In the genomic region with DNA sequence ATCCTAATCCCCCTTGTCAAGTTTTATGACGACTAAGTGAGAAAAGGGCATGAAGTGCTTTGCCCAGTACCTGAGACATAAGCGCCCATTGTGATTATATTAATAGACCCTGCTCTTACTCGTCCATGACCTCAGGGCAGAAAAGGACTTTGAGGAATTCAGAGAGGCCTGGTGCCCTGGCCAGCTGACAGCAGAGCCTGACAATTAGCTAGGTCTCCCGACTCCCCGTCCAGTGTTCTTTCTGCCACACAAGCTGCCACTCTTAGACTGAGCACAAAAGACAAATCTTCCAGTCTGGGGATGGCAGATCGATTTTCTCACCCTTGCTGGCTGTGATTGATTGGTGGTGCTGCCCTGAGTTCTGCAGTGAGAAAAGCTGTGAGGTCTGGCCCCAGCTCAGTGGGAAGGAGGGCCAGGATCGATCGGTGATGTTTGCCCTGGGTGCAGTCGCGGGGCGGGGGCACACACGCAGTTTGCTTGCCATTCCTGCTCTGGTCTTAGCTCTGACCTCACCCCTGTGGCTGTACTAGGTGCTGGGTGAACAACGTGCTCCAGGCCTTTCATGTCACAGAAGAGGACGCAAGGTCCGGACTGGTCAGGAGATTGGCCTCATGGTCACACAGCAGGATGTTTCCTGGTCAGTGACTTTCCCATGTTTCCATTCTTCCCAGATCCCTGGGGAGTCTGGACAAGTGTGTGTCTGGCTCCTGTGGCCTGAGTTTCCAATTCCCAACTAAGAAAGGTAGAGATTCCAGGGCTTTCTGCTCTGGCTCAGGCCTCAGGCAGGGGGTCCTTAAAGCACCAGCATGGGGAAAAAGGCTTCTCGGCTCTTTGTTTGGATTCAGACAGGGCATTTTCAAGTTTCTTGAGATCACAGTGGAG, we compare ENCODE assay signal across 11 cellular contexts.
DNase-seq lines count a peak whose midpoint lies in the region; FAIRE-seq and TF ChIP-seq lines count a peak whose summit lies in the region.
"Had no signal": no experiment of that assay in that cellular context is flagged by ENCODE, and none has a peak within 500 bp of the region (broad histone marks: within the 10 kb centered on the region; RNA-seq: fewer than 3 reads in every experiment).

No MANE protein-coding gene starts in this region.

- H3K79me2 ChIP-seq in H1 (ENCODE audit: control insufficient read depth in 1 of 2, insufficient read depth in 2 of 2, low read length in 2 of 2): no peaks in the 10 kb centered on the region

- H3K56ac ChIP-seq in H1 (replicated peaks; ENCODE audit: insufficient read length, low read depth, low read length): no peak overlapping the region

- intact Hi-C loops in prostate gland (cut with DNase I): no loop called here

- H3K23ac ChIP-seq in H1 (ENCODE audit: insufficient read length): no peak overlapping the region

- H3K36me3 ChIP-seq in HUES6 (ENCODE audit: control insufficient read depth, insufficient read depth, low read length) (no peaks in the 10 kb centered on the region), H1 (ENCODE audit: control insufficient read depth in 2 of 4, insufficient read depth in 4 of 4, low read length in 3 of 4) (no peaks in the 10 kb centered on the region), prostate gland (no peaks in the 10 kb centered on the region)
- H3K36me3 ChIP-seq: adrenal gland, HAP-1 had no signal

- no peak overlapping the region for H4K8ac ChIP-seq in H1 (ENCODE audit: extremely low read depth, insufficient read depth, low read length)

- TF ChIP-seq RAD21 in H1 (IDR thresholded peaks at IDR 0.05 in 1 of 2, conservative IDR thresholded peaks at IDR 0.05 in 1 of 2; ENCODE audit: low read depth in 2 of 2, low read length in 2 of 2): no peak

- no peak overlapping the region for H2BK120ac ChIP-seq in H1 (replicated peaks; ENCODE audit: low read depth, low read length)

- no peaks in the 10 kb centered on the region for H3K27me3 ChIP-seq in HUES6 (ENCODE audit: control insufficient read depth, insufficient read depth, low read length)
- no peaks in the 10 kb centered on the region for H3K27me3 ChIP-seq in H1 (replicated peaks in 1 of 4; ENCODE audit: control insufficient read depth in 3 of 4, extremely low read depth in 1 of 4, insufficient read depth in 3 of 4, low read length in 3 of 4)
- no peaks in the 10 kb centered on the region for H3K27me3 ChIP-seq in prostate gland (replicated peaks; ENCODE audit: insufficient read depth)
- H3K27me3 ChIP-seq: adrenal gland had no signal

- H3K4me1 ChIP-seq in HUES6 (ENCODE audit: control insufficient read depth, insufficient read depth, low read length): peaks cover 17% of the 10 kb centered on the region; the same call in 1 of the 2 replicates
- peaks cover 3 to 6% (median 4%) of the 10 kb centered on the region in 4 experiments for H3K4me1 ChIP-seq in H1 (replicated peaks in 1 of 4; ENCODE audit: control insufficient read depth in 3 of 4, insufficient read depth in 4 of 4, low read length in 3 of 4)
- H3K4me1 ChIP-seq in prostate gland (replicated peaks): no peaks in the 10 kb centered on the region
- H3K4me1 ChIP-seq: HAP-1 had no signal

- no peak overlapping the region for H2BK5ac ChIP-seq in H1 (ENCODE audit: low read depth, low read length)

- no peak overlapping the region for H3K27ac ChIP-seq in HUES6 (ENCODE audit: low read depth, low read length)
- no peak overlapping the region for H3K27ac ChIP-seq in H1 (ENCODE audit: low read depth, low read length)
- H3K27ac ChIP-seq in prostate gland: no peak overlapping the region

- TF ChIP-seq POLR2A in H1 (IDR thresholded peaks at IDR 0.05; ENCODE audit: control extremely low read depth in 1 of 2, low read depth in 2 of 2, low read length in 2 of 2) (no peak), prostate gland (IDR thresholded peaks at IDR 0.05) (no peak)

- no peak overlapping the region for H2BK12ac ChIP-seq in H1 (ENCODE audit: low read depth, low read length)

- H3K4ac ChIP-seq in H1 (replicated peaks; ENCODE audit: insufficient read length, low read depth, low read length): no peak overlapping the region

- TF ChIP-seq CTCF in H1 (IDR thresholded peaks at IDR 0.05; ENCODE audit: control extremely low read depth in 1 of 3, insufficient read depth in 1 of 3, low read depth in 1 of 3, low read length in 3 of 3) (no peak), prostate gland (IDR thresholded peaks at IDR 0.05) (no peak)

- H3K14ac ChIP-seq in H1 (ENCODE audit: insufficient read length): no peak overlapping the region

- H2AFZ ChIP-seq in H1 (ENCODE audit: low read length): peak overlapping the region; percentile 36; the same call in 1 of the 2 replicates

- H4K5ac ChIP-seq in H1 (ENCODE audit: insufficient read length, low read depth, low read length): no peak overlapping the region

- H2AK5ac ChIP-seq in H1 (ENCODE audit: low read depth, low read length): no peak overlapping the region

- no peak for DNase-seq in H1 (ENCODE audit: low read depth in 1 of 2, low spot score in 2 of 2)
- peak; percentile 24 to 44 for DNase-seq in lung microvascular endothelial cell (ENCODE audit: low read depth in 2 of 2)
- peak; percentile 72 for DNase-seq in retina
- no peak for DNase-seq in AG08395 (ENCODE audit: low spot score)
- DNase-seq in prostate gland (ENCODE audit: low spot score): no peak
- no peak for DNase-seq in NCI-H524 (lab: John Stamatoyannopoulos, UW)
- DNase-seq in activated CD4-positive, alpha-beta T cell treated with anti-CD3 and anti-CD28 coated beads for 1 hour: no peak
- DNase-seq: activated B cell treated with CpG ODN at 0.5 μM for 24 hours had no signal

- no peaks in the 10 kb centered on the region for H3K79me1 ChIP-seq in H1 (ENCODE audit: low read depth, low read length)

- no peak overlapping the region for H4K91ac ChIP-seq in H1 (replicated peaks; ENCODE audit: insufficient read length, low read length)

- no peaks in the 10 kb centered on the region for H4K20me1 ChIP-seq in H1 (replicated peaks in 1 of 2; ENCODE audit: control insufficient read depth in 1 of 2, insufficient read depth in 2 of 2, low read length in 2 of 2)

- H3K18ac ChIP-seq in H1 (ENCODE audit: extremely low read depth, low read length): no peak overlapping the region; the same call in 1 of the 2 replicates

- no peak for FAIRE-seq in H1 (lab: Jason Lieb, UNC)

- peaks cover 5% of the 10 kb centered on the region; the same call in 1 of the 2 replicates for H3K9me3 ChIP-seq in HUES6 (ENCODE audit: control insufficient read depth, insufficient read depth, low read depth, low read length)
- H3K9me3 ChIP-seq in H1 (ENCODE audit: insufficient read depth in 2 of 2, low read depth in 1 of 2, low read length in 1 of 2): no peaks in the 10 kb centered on the region
- H3K9me3 ChIP-seq in prostate gland: no peaks in the 10 kb centered on the region
- H3K9me3 ChIP-seq: adrenal gland, HAP-1 had no signal

- H2BK15ac ChIP-seq in H1 (ENCODE audit: low read length): no peak overlapping the region

- no peaks in the 10 kb centered on the region; the same call in 1 of the 2 replicates for H3K23me2 ChIP-seq in H1 (ENCODE audit: low read depth, low read length)

- H3K4me2 ChIP-seq in H1 (ENCODE audit: insufficient read depth in 1 of 2, low read depth in 2 of 2, low read length in 2 of 2): peak overlapping the region in 1 of 2 experiments; percentile 11; a peak in 1 of 4 replicates

- peak overlapping the region; percentile 7 for H3K9ac ChIP-seq in HUES6 (ENCODE audit: low read length)
- no peak overlapping the region for H3K9ac ChIP-seq in H1 (replicated peaks in 1 of 4; ENCODE audit: extremely low read depth in 1 of 4, low read depth in 3 of 4, low read length in 3 of 4)

- H2BK20ac ChIP-seq in H1 (ENCODE audit: low read length): no peak overlapping the region

- POLR2A ChIA-PET in H1 (lab: Charles Lee; ENCODE audit: partially characterized antibody): interaction anchor here (0.7 to 0.8 kb wide), 3 partner anchors 17 to 70 kb away, joined by 3 read pairs; no protein-coding TSS in a partner anchor

- H3K4me3 ChIP-seq in HUES6 (ENCODE audit: low read depth, low read length) (no peak overlapping the region), H1 (ENCODE audit: extremely low read depth in 1 of 4, insufficient read depth in 2 of 4, low read depth in 3 of 4, low read length in 4 of 4) (no peak overlapping the region), prostate gland (no peak overlapping the region)
- H3K4me3 ChIP-seq: adrenal gland, HAP-1 had no signal

- WGBS in H1 (ENCODE audit: extremely low coverage in 1 of 2, insufficient coverage in 1 of 2, insufficient read length in 1 of 2, insufficient replicate concordance in 2 of 2, low coverage in 1 of 2, low lambda C conversion rate in 2 of 2, missing lambda C conversion rate in 1 of 2), 2 experiments: 78% methylated on average over 13 of the region's 16 CpGs; no CpG with 5 or more reads in 1 of the 2 experiments
- 77% methylated on average over 16 of the region's 16 CpGs for WGBS in prostate gland

- CTCF ChIA-PET in H1 (lab: Charles Lee; ENCODE audit: partially characterized antibody): interaction anchor here (1.2 kb wide), 1 partner anchor 20 kb away, joined by 3 read pairs; no protein-coding TSS in a partner anchor

- no peak for TF ChIP-seq EP300 in H1 (IDR thresholded peaks at IDR 0.05; ENCODE audit: borderline replicate concordance in 1 of 2, low read depth in 2 of 2, low read length in 2 of 2)

TF ChIP-seq in H1, 55 proteins besides CTCF, POLR2A, EP300 and RAD21:
- no peak for TF ChIP-seq TBP (IDR thresholded peaks at IDR 0.05; ENCODE audit: low read depth, low read length)
- no peak for TF ChIP-seq SIRT6 (IDR thresholded peaks at IDR 0.05; ENCODE audit: low read length)
- no peak for TF ChIP-seq GTF2F1 (IDR thresholded peaks at IDR 0.05; ENCODE audit: borderline replicate concordance, low read depth, low read length)
- no peak for TF ChIP-seq JUND (IDR thresholded peaks at IDR 0.05; ENCODE audit: low read length)
- no peak for TF ChIP-seq SIN3A (conservative IDR thresholded peaks at IDR 0.05 in 1 of 2, IDR thresholded peaks at IDR 0.05 in 1 of 2; ENCODE audit: low read depth in 1 of 2, low read length in 2 of 2)
- TF ChIP-seq CREB1 (IDR thresholded peaks at IDR 0.05): no peak
- TF ChIP-seq CBX5 (IDR thresholded peaks at IDR 0.05; ENCODE audit: low read depth, low read length): no peak
- TF ChIP-seq CTBP2 (IDR thresholded peaks at IDR 0.05; ENCODE audit: borderline replicate concordance, insufficient read depth, insufficient read length, low read length): no peak
- no peak for TF ChIP-seq KDM5A (IDR thresholded peaks at IDR 0.05; ENCODE audit: low read length)
- TF ChIP-seq SP2 (IDR thresholded peaks at IDR 0.05; ENCODE audit: low read length): no peak
- no peak for TF ChIP-seq SRF (IDR thresholded peaks at IDR 0.05; ENCODE audit: low read depth, low read length)

Comparison
In these comparisons a context has a peak if more than half of its experiments do, and no peak if none do; other contexts are left out.
1. DNase-seq: peak in lung microvascular endothelial cell (2 of 2) and retina (single experiment); none in H1 (0 of 2), AG08395 (single experiment), prostate gland (single experiment), NCI-H524 (0 of 2) and activated CD4-positive, alpha-beta T cell treated with anti-CD3 and anti-CD28 coated beads for 1 hour (single experiment).